8 cellular contexts compared by ENCODE assay signal in the genomic region with DNA sequence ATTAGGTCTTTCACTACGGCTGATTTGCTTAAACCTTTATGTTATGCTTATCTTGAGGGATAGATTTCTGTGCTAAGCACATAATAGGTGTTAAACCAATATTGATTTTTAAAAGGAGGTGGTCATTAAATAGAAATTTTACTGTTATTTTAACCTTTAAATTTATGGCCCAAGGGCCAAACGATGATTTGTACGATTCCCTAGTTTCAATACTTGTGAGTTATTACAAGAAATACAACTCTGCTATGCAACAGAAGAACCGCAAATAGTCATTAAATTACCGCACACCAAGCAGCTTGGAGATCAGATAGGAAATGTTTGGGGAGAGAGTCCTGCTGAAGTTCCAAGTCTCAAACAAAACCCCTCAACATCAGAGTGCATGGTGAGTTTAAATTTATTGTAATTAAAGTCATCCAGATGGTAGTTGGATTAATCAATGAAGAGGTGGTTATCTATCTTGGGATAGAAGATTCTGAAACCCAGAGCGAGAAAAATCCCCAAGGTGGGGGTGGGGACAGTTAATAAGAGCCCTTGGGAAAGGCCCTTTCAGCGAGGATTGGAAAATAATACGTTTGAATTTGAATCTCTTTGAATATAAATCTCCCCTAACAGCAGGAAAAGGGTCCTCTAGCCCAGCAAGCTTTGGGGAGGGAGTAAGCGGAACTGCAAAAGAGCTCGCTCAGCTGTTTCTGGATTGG. TPM values are rescaled to one million over a fixed set of nuclear protein-coding genes. Genes with fewer than 3 reads are reported as not detected.
DNase-seq lines count a peak whose midpoint lies in the region; ATAC-seq and TF ChIP-seq lines count a peak whose summit lies in the region.

No MANE protein-coding gene starts in this region.

- peak; percentile 9 for ATAC-seq in HG03196 (IDR thresholded peaks at IDR 0.05; ENCODE audit: unreplicated experiment)
- ATAC-seq in GM18873 (IDR thresholded peaks at IDR 0.05; ENCODE audit: low FRiP score, unreplicated experiment), result no peak

- H3K27ac Mint-ChIP-seq in progenitor cell of endocrine pancreas, result peak overlapping the region; percentile 97

- TF ChIP-seq CTCF in fibroblast of lung (conservative IDR thresholded peaks at IDR 0.05 in 1 of 2, IDR thresholded peaks at IDR 0.05 in 1 of 2; ENCODE audit: low read depth in 1 of 2, low read length in 2 of 2) (no peak), progenitor cell of endocrine pancreas (IDR thresholded peaks at IDR 0.05; ENCODE audit: unreplicated experiment) (no peak)

- H3K4me2 ChIP-seq in fibroblast of lung (ENCODE audit: extremely low read depth, insufficient read depth, low read length), result peak overlapping the region; percentile 93

- H3K4me1 ChIP-seq in fibroblast of lung (ENCODE audit: control insufficient read depth, extremely low read depth, insufficient read depth, low read length), result peaks cover 13% of the 10 kb centered on the region

- peak overlapping the region; percentile 83 for H3K4me3 Mint-ChIP-seq in progenitor cell of endocrine pancreas (ENCODE audit: low read depth)

- H4K20me1 ChIP-seq in fibroblast of lung (ENCODE audit: control insufficient read depth, extremely low read depth, insufficient read depth, low read length), result no peaks in the 10 kb centered on the region

- DNase-seq in COLO829 (ENCODE audit: low spot score) (peak; percentile 8), SK-N-MC (ENCODE audit: low read depth, low spot score) (peak; percentile 30), fibroblast of lung (ENCODE audit: low read depth in 2 of 2) (peak; percentile 25 to 42), progenitor cell of endocrine pancreas (ENCODE audit: low spot score, unreplicated experiment) (no peak), activated gamma-delta T cell treated with Interleukin-2 at 50 U/mL for 16 hours (no peak), ecto neural progenitor cell (ENCODE audit: low spot score) (no peak)

- no peaks in the 10 kb centered on the region for H3K36me3 Mint-ChIP-seq in progenitor cell of endocrine pancreas (ENCODE audit: insufficient read depth)

- H3K27me3 ChIP-seq in fibroblast of lung (ENCODE audit: control insufficient read depth, insufficient read depth, low read length), result no peaks in the 10 kb centered on the region

- H2AFZ ChIP-seq in fibroblast of lung (ENCODE audit: low read length), result peak overlapping the region; percentile 14

- H3K4me3 ChIP-seq in SK-N-MC (peak overlapping the region; percentile 96), fibroblast of lung (replicated peaks in 1 of 4; ENCODE audit: control extremely low read depth in 1 of 4, insufficient read depth in 1 of 4, low read depth in 3 of 4, low read length in 4 of 4) (peak overlapping the region; percentile 56 to 91 (median 76))

- H3K9ac ChIP-seq in SK-N-MC (ENCODE audit: insufficient read length), result peak overlapping the region; percentile 83
- peak overlapping the region; percentile 83 for H3K9ac ChIP-seq in fibroblast of lung (ENCODE audit: insufficient read depth, low read length)

- peaks cover 20% of the 10 kb centered on the region for H3K4me1 Mint-ChIP-seq in progenitor cell of endocrine pancreas (ENCODE audit: low read depth)

- peaks cover 32% of the 10 kb centered on the region for H3K79me2 ChIP-seq in fibroblast of lung (ENCODE audit: control insufficient read depth, insufficient read depth, low read length)

- H3K9me3 Mint-ChIP-seq in progenitor cell of endocrine pancreas (ENCODE audit: low read depth), result no peaks in the 10 kb centered on the region

- H3K27ac ChIP-seq in SK-N-MC (peak overlapping the region; percentile 25; the same call in 1 of the 2 replicates), fibroblast of lung (ENCODE audit: insufficient read depth, low read length) (peak overlapping the region; percentile 74)

- H3K27me3 Mint-ChIP-seq in progenitor cell of endocrine pancreas, result peaks cover 35% of the 10 kb centered on the region

- H3K36me3 ChIP-seq in SK-N-MC (ENCODE audit: insufficient read depth, low read length) (no peaks in the 10 kb centered on the region), fibroblast of lung (ENCODE audit: control insufficient read depth, insufficient read depth, low read length) (no peaks in the 10 kb centered on the region)

- H3K9me3 ChIP-seq in SK-N-MC (ENCODE audit: low read depth, low read length), result no peaks in the 10 kb centered on the region
- H3K9me3 ChIP-seq in fibroblast of lung (ENCODE audit: control insufficient read depth, insufficient read depth, low read depth, low read length), result no peaks in the 10 kb centered on the region

RNA-seq across cellular contexts. Expression of a gene that starts 0.8 kb away (rescaled TPM):
- total RNA-seq in fibroblast of lung (17.2 and 17.7 TPM in 2 replicates), progenitor cell of endocrine pancreas (38.9 and 48.4 TPM in 2 replicates)
- 9.6 and 12.9 TPM in 2 replicates for polyA plus RNA-seq in fibroblast of lung
- 10.4 TPM in 2 replicates for polyA plus RNA-seq in fibroblast of lung (2012)
- 13.2 and 16.2 TPM in 2 replicates for polyA minus RNA-seq in fibroblast of lung (ENCODE audit: low replicate concordance)

Comparison
In these comparisons a context has a peak if more than half of its experiments do, and no peak if none do; other contexts are left out.
1. DNase-seq: peak in COLO829 (single experiment), SK-N-MC (single experiment) and fibroblast of lung (2 of 2); none in progenitor cell of endocrine pancreas (single experiment), activated gamma-delta T cell treated with Interleukin-2 at 50 U/mL for 16 hours (single experiment) and ecto neural progenitor cell (single experiment).